19 cellular contexts compared by ENCODE assay signal in genomic region chr4:86356425-86356824, GRCh38. TPM values are rescaled to one million over a fixed set of nuclear protein-coding genes. Genes with fewer than 3 reads are reported as not detected.
DNase-seq lines count a peak whose midpoint lies in the region; ATAC-seq, FAIRE-seq and TF ChIP-seq lines count a peak whose summit lies in the region.
"Had no signal": no experiment of that assay in that cellular context is flagged by ENCODE, and none has a peak within 500 bp of the region (broad histone marks: within the 10 kb centered on the region; RNA-seq: fewer than 3 reads in every experiment).

No MANE protein-coding gene starts in this region.

- intact Hi-C loops in GM12878 (cut with micrococcal nuclease; ENCODE audit: unreplicated experiment): no loop called here

- H3K27me3 ChIP-seq in GM12878 (replicated peaks in 1 of 2; ENCODE audit: control insufficient read depth in 2 of 2, insufficient read depth in 2 of 2, low read length in 1 of 2): no peaks in the 10 kb centered on the region

- no peak for TF ChIP-seq RAD21 in GM12878 (IDR thresholded peaks at IDR 0.05; ENCODE audit: insufficient read depth, low read depth, low read length)

- CTCF ChIA-PET in GM12878 (lab: Yijun Ruan, JAX): no interaction called here

- no TSS peak for BruUV-seq in GM12878 (replicated peaks; lab: Mats Ljungman, UMichigan)

- no peak for TF ChIP-seq CTCF in GM12865 (IDR thresholded peaks at IDR 0.05; ENCODE audit: insufficient read depth, low read depth, low read length, missing control alignments)
- no peak for TF ChIP-seq CTCF in GM12878 (IDR thresholded peaks at IDR 0.05 in 2 of 3, conservative IDR thresholded peaks at IDR 0.05 in 1 of 3; ENCODE audit: control insufficient read depth in 2 of 3, extremely low read depth in 1 of 3, insufficient read depth in 1 of 3, low read depth in 3 of 3, low read length in 3 of 3)
- TF ChIP-seq CTCF in neural crest cell (conservative IDR thresholded peaks at IDR 0.05): no peak

- H3K36me3 ChIP-seq in GM12878 (ENCODE audit: control insufficient read depth in 2 of 2, insufficient read depth in 2 of 2, low read length in 1 of 2): no peaks in the 10 kb centered on the region

- peak overlapping the region; percentile 84 for H3K4me3 Mint-ChIP-seq in neural crest cell
- no peak overlapping the region for H3K4me3 Mint-ChIP-seq in naive thymus-derived CD8-positive, alpha-beta T cell
- H3K4me3 Mint-ChIP-seq: CD4-positive, CD25-positive, alpha-beta regulatory T cell had no signal

- H3K79me2 ChIP-seq in GM12878 (ENCODE audit: control insufficient read depth, insufficient read depth, low read length): no peaks in the 10 kb centered on the region

- H3K4me3 ChIP-seq in GM12865 (ENCODE audit: low read depth, low read length) (no peak overlapping the region), GM12878 (no peak overlapping the region)
- H3K4me3 ChIP-seq: SK-N-MC had no signal

- TF ChIP-seq POLR2A in GM12878 (IDR thresholded peaks at IDR 0.05; ENCODE audit: low read depth, low read length): no peak

- POLR2A ChIA-PET in GM12878 (lab: Charles Lee): no interaction called here
- POLR2A ChIA-PET in naive thymus-derived CD8-positive, alpha-beta T cell (lab: Charles Lee): no interaction called here

- DNase-seq in GM12865 (ENCODE audit: low read depth) (peak; percentile 20), GM12878 (ENCODE audit: low read depth, low spot score) (no peak), neural crest cell (ENCODE audit: low read depth, low spot score) (no peak), COR-L47 (lab: John Stamatoyannopoulos, UW) (no peak), SKM-1 (lab: John Stamatoyannopoulos, UW; ENCODE audit: unreplicated experiment) (no peak)
- DNase-seq in stimulated activated CD4-positive, alpha-beta T cell treated with anti-CD3 and anti-CD28 coated beads, Interleukin-4, amount 100 ng/mL, for 1 hour: no peak
- no peak for DNase-seq in naive thymus-derived CD8-positive, alpha-beta T cell
- DNase-seq: Calu3; CD4-positive, CD25-positive, alpha-beta regulatory T cell; DMS79; GDM1; HCEC 1CT; KG1; NCI-H1092; NCI-H526 treated with DMSO at 0.1 percent for 48 hours; NK-92 treated with Interleukin-12 subunit alpha and Interleukin-12 subunit beta, amount 100 ng/mL, for 24 hours had no signal

- no peaks in the 10 kb centered on the region for H3K9me3 ChIP-seq in GM12878 (replicated peaks; ENCODE audit: control insufficient read depth, insufficient read depth, low read length)

- RAD21 ChIA-PET in GM12878 (lab: Charles Lee; ENCODE audit: unreplicated experiment): interaction anchor here (0.5 kb wide), 1 partner anchor 786 kb away, joined by 3 read pairs; no protein-coding TSS in a partner anchor

- H3K27me3 Mint-ChIP-seq in neural crest cell (ENCODE audit: low read depth): no peaks in the 10 kb centered on the region
- H3K27me3 Mint-ChIP-seq in naive thymus-derived CD8-positive, alpha-beta T cell: peaks cover 0 to 12% (median 0%) of the 10 kb centered on the region in 5 donors

- no peak overlapping the region for H3K27ac ChIP-seq in GM12878 (ENCODE audit: control insufficient read depth, insufficient read depth)
- H3K27ac ChIP-seq: SK-N-MC had no signal

- 0% methylated on average over 2 of the region's 2 CpGs for WGBS in GM12878 (ENCODE audit: insufficient coverage, insufficient replicate concordance, low lambda C conversion rate, missing lambda C conversion rate)

- H3K27ac Mint-ChIP-seq in neural crest cell (ENCODE audit: unreplicated experiment): no peak overlapping the region
- no peak overlapping the region for H3K27ac Mint-ChIP-seq in naive thymus-derived CD8-positive, alpha-beta T cell
- H3K27ac Mint-ChIP-seq: CD4-positive, CD25-positive, alpha-beta regulatory T cell had no signal

- H3K36me3 Mint-ChIP-seq in neural crest cell (ENCODE audit: low read depth): peaks cover 8% of the 10 kb centered on the region
- no peaks in the 10 kb centered on the region for H3K36me3 Mint-ChIP-seq in naive thymus-derived CD8-positive, alpha-beta T cell
- H3K36me3 Mint-ChIP-seq: CD4-positive, CD25-positive, alpha-beta regulatory T cell had no signal

- no peak for TF ChIP-seq EP300 in GM12878 (IDR thresholded peaks at IDR 0.05; ENCODE audit: borderline replicate concordance in 1 of 2, control insufficient read depth in 1 of 2, low read depth in 2 of 2, low read length in 2 of 2)

- ATAC-seq in HG02870 (IDR thresholded peaks at IDR 0.05; ENCODE audit: unreplicated experiment) (peak; percentile 44), GM12878 (no peak)
- ATAC-seq in naive thymus-derived CD8-positive, alpha-beta T cell: no peak
- ATAC-seq: Right ventricle myocardium inferior had no signal

- no peak overlapping the region for H3K9ac ChIP-seq in GM12878 (ENCODE audit: control insufficient read depth, insufficient read depth, low read length)

- H4K20me1 ChIP-seq in GM12878 (ENCODE audit: control insufficient read depth, insufficient read depth): no peaks in the 10 kb centered on the region

- no peak overlapping the region for H3K4me2 ChIP-seq in GM12878 (ENCODE audit: control insufficient read depth, insufficient read depth)

- H2AFZ ChIP-seq in GM12878 (ENCODE audit: control insufficient read depth, low read depth, low read length): no peak overlapping the region

- peaks cover 53% of the 10 kb centered on the region for H3K4me1 Mint-ChIP-seq in neural crest cell
- H3K4me1 Mint-ChIP-seq in naive thymus-derived CD8-positive, alpha-beta T cell: peaks cover 5 to 12% (median 9%) of the 10 kb centered on the region in 4 donors

- H3K4me1 ChIP-seq in GM12878 (ENCODE audit: control insufficient read depth, insufficient read depth, low read length): peaks cover 3% of the 10 kb centered on the region; the same call in 1 of the 2 replicates

- in situ Hi-C loops in GM12878 (cut with MboI): no loop called here

- SMC1A ChIA-PET in GM12878 (lab: Charles Lee; ENCODE audit: uncharacterized antibody, unreplicated experiment): interaction anchor here (0.6 to 1.0 kb wide), 2 partner anchors 28 to 138 kb away, joined by 3 read pairs; no protein-coding TSS in a partner anchor

- no peaks in the 10 kb centered on the region for H3K9me3 Mint-ChIP-seq in neural crest cell
- H3K9me3 Mint-ChIP-seq in naive thymus-derived CD8-positive, alpha-beta T cell: no peaks in the 10 kb centered on the region

- FAIRE-seq in GM12878 (lab: Jason Lieb, UNC): no peak

TF ChIP-seq in GM12878, 131 proteins besides CTCF, POLR2A, EP300 and RAD21 (continues in another document):
- TF ChIP-seq IRF4 (IDR thresholded peaks at IDR 0.05; ENCODE audit: low read depth, low read length) (peak; percentile 50; the same call in 1 of the 2 replicates), RBBP5 (conservative IDR thresholded peaks at IDR 0.05) (no peak), NFIC (IDR thresholded peaks at IDR 0.05; ENCODE audit: low read depth, low read length) (0 out of 2 replicates have a peak, but pooled peaks have one; percentile 24), MAX (IDR thresholded peaks at IDR 0.05; ENCODE audit: low read depth, low read length) (no peak), JUNB (IDR thresholded peaks at IDR 0.05) (peak; percentile 81)
- TF ChIP-seq, protein P1, sequence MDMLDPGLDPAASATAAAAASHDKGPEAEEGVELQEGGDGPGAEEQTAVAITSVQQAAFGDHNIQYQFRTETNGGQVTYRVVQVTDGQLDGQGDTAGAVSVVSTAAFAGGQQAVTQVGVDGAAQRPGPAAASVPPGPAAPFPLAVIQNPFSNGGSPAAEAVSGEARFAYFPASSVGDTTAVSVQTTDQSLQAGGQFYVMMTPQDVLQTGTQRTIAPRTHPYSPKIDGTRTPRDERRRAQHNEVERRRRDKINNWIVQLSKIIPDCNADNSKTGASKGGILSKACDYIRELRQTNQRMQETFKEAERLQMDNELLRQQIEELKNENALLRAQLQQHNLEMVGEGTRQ (IDR thresholded peaks at IDR 0.05; ENCODE audit: borderline replicate concordance, low read depth, low read length): no peak

RNA-seq across cellular contexts. Expression of gene MAPK10, which starts 3.4 kb away (rescaled TPM):
- 123 and 124 TPM in 2 replicates for total RNA-seq in GM12878 (2013; cell fraction: nucleolus; rRNA removed)
- total RNA-seq in GM12878 (2014; rRNA removed) (3.6 and 5.0 TPM in 2 replicates), GM12878 (2014; rRNA removed; fragmentation: Illumina TruSeq; extraction: Trizol) (3.8 and 4.6 TPM in 2 replicates), GM12878 (2021) (1.5 and 2.5 TPM in 2 replicates), neural crest cell (56.9 and 62.2 TPM in 2 replicates)
- not detected for polyA plus RNA-seq in GM12878 (2011; ENCODE audit: low read depth)
- polyA plus RNA-seq in GM12878 (2011; rRNA removed) (4.2 and 5.3 TPM in 2 replicates), GM12878 (2014; fragmentation: Illumina TruSeq; extraction: Trizol) (1.6 and 1.7 TPM in 2 replicates), GM12878 (2014; fragmentation: Nextera tagmentation; extraction: Ambion mirVana) (1 to 10 TPM; 1.1 to 1.2 TPM), GM12878 (2014; rRNA removed) (1.8 and 2.2 TPM in 2 replicates), GM12878 (2016; fragmentation: Nextera tagmentation; extraction: Ambion mirVana) (1 to 10 TPM; 3.1 TPM)
- polyA plus RNA-seq in GM12878 (2011; cell fraction: cytosol; rRNA removed): 1.4 and 2.2 TPM in 2 replicates
- 7.2 and 10.0 TPM in 2 replicates for polyA plus RNA-seq in GM12878 (2011; cell fraction: nucleus; rRNA removed)
- polyA plus RNA-seq in GM12878 (2012): 0.23 and 0.24 TPM in 2 replicates
- 15.2 and 20.3 TPM in 2 replicates for polyA minus RNA-seq in GM12878 (2011; rRNA and poly(A)+ RNA removed)
- 0.80 and 3.0 TPM in 2 replicates for polyA minus RNA-seq in GM12878 (2011; cell fraction: cytosol; rRNA and poly(A)+ RNA removed)
- 37.5 and 43.2 TPM in 2 replicates for polyA minus RNA-seq in GM12878 (2011; cell fraction: nucleus; rRNA and poly(A)+ RNA removed)
- not detected for total RNA-seq in naive thymus-derived CD8-positive, alpha-beta T cell
- polyA plus RNA-seq in naive thymus-derived CD8-positive, alpha-beta T cell: not detected
- polyA plus RNA-seq: CD4-positive, CD25-positive, alpha-beta regulatory T cell had no signal
